In the genomic region with DNA sequence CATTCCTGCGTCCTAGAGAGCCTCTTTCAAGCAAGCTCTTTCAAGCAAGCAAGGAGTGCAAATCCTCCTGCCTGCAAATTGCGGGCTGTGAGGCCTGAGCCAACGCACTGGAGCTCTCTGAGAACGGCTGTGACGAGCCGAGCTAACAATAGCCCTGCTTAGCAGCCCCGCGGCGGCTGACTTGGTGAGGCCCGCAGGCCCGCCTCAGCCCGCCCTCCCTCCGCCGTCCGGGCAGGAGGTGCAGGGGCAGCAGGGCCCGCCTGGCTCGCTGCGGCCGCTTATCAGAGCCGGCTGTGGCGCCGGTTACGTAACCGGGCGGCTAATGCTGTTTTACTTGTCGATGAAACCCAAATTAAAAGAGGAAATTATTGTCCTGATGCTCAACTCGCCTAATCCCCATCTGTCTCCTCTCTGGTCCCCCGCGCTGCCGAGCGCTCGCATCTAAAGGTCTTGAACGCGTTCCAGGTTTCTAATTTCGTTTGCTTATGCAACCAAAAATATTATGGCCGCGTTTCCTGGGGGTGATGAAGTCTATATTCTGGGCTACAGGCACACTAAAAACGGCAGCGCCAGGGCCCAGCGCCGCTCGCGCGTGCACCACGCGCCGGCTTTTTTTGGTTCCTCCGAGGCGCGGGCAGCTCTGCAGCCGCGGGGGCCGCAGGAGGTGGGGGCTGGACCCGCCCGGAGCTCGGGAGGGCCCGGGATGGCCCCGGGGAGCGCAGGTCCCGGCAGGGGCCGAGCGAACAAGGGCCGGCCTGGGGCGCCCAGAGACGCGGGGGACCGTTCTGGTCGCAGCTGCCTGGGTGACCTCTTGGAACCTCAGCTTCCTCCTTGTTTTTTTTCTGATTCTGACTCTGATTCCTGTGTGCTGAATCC, we compare ENCODE assay signal across 1 cellular context.
TF ChIP-seq lines count a peak whose summit lies in the region.

No MANE protein-coding gene starts in this region.

TF ChIP-seq in HEK293, 187 proteins besides CTCF, POLR2A, EP300 and RAD21 (continued from another document and continues in another):
- TF ChIP-seq, protein P1, sequence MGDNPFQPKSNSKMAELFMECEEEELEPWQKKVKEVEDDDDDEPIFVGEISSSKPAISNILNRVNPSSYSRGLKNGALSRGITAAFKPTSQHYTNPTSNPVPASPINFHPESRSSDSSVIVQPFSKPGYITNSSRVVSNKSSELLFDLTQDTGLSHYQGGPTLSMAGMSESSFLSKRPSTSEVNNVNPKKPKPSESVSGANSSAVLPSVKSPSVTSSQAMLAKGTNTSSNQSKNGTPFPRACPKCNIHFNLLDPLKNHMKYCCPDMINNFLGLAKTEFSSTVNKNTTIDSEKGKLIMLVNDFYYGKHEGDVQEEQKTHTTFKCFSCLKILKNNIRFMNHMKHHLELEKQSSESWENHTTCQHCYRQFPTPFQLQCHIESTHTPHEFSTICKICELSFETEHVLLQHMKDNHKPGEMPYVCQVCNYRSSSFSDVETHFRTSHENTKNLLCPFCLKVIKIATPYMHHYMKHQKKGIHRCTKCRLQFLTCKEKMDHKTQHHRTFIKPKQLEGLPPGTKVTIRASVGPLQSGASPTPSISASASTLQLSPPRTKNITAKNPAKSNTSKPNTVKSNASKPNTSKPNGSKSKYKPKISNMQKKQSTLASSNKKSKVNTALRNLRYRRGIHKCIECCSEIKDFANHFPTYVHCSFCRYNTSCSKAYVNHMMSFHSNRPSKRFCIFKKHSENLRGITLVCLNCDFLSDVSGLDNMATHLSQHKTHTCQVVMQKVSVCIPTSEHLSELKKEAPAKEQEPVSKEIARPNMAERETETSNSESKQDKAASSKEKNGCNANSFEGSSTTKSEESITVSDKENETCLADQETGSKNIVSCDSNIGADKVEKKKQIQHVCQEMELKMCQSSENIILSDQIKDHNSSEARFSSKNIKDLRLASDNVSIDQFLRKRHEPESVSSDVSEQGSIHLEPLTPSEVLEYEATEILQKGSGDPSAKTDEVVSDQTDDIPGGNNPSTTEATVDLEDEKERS (tag by site-specific recombination; IDR thresholded peaks at IDR 0.05): no peak
- no peak for TF ChIP-seq HOXD13 (CRISPR knock-in tag; IDR thresholded peaks at IDR 0.05; ENCODE audit: borderline replicate concordance)
- no peak for TF ChIP-seq TRIM28 (IDR thresholded peaks at IDR 0.05; ENCODE audit: borderline replicate concordance, low read length)
- no peak for TF ChIP-seq OSR2 (tag by site-specific recombination; IDR thresholded peaks at IDR 0.05)
- 0 out of 2 replicates have a peak, but pooled peaks have one; percentile 37 for TF ChIP-seq KLF10 (tag by site-specific recombination; IDR thresholded peaks at IDR 0.05)
- no peak for TF ChIP-seq ZNF169 (tag by site-specific recombination; IDR thresholded peaks at IDR 0.05)
- peak; percentile 31; the same call in 1 of the 2 replicates for TF ChIP-seq KLF17 (tag by site-specific recombination; IDR thresholded peaks at IDR 0.05)
- TF ChIP-seq, protein P2, sequence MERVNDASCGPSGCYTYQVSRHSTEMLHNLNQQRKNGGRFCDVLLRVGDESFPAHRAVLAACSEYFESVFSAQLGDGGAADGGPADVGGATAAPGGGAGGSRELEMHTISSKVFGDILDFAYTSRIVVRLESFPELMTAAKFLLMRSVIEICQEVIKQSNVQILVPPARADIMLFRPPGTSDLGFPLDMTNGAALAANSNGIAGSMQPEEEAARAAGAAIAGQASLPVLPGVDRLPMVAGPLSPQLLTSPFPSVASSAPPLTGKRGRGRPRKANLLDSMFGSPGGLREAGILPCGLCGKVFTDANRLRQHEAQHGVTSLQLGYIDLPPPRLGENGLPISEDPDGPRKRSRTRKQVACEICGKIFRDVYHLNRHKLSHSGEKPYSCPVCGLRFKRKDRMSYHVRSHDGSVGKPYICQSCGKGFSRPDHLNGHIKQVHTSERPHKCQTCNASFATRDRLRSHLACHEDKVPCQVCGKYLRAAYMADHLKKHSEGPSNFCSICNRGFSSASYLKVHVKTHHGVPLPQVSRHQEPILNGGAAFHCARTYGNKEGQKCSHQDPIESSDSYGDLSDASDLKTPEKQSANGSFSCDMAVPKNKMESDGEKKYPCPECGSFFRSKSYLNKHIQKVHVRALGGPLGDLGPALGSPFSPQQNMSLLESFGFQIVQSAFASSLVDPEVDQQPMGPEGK (tag by site-specific recombination; IDR thresholded peaks at IDR 0.05): no peak; the same call in 1 of the 2 replicates
- no peak for TF ChIP-seq ZNF211 (tag by site-specific recombination; IDR thresholded peaks at IDR 0.05; ENCODE audit: low read depth)
- TF ChIP-seq ZNF585B (tag by site-specific recombination; IDR thresholded peaks at IDR 0.05): no peak
- peak; percentile 30; the same call in 1 of the 2 replicates for TF ChIP-seq ZNF362 (tag by site-specific recombination; IDR thresholded peaks at IDR 0.05)
- TF ChIP-seq SP3 (tag by site-specific recombination; IDR thresholded peaks at IDR 0.05): 0 out of 2 replicates have a peak, but pooled peaks have one; percentile 38
- TF ChIP-seq ZNF266 (tag by site-specific recombination; IDR thresholded peaks at IDR 0.05; ENCODE audit: low read depth): no peak
- TF ChIP-seq, protein P3, sequence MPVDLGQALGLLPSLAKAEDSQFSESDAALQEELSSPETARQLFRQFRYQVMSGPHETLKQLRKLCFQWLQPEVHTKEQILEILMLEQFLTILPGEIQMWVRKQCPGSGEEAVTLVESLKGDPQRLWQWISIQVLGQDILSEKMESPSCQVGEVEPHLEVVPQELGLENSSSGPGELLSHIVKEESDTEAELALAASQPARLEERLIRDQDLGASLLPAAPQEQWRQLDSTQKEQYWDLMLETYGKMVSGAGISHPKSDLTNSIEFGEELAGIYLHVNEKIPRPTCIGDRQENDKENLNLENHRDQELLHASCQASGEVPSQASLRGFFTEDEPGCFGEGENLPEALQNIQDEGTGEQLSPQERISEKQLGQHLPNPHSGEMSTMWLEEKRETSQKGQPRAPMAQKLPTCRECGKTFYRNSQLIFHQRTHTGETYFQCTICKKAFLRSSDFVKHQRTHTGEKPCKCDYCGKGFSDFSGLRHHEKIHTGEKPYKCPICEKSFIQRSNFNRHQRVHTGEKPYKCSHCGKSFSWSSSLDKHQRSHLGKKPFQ (tag by site-specific recombination; IDR thresholded peaks at IDR 0.05): no peak
- TF ChIP-seq ZNF514 (tag by site-specific recombination; IDR thresholded peaks at IDR 0.05): no peak
- no peak for TF ChIP-seq EGR2 (tag by site-specific recombination; IDR thresholded peaks at IDR 0.05; ENCODE audit: low read depth)
- TF ChIP-seq ZBTB1 (tag by site-specific recombination; IDR thresholded peaks at IDR 0.05): no peak
- peak; percentile 68 for TF ChIP-seq SP7 (tag by site-specific recombination; IDR thresholded peaks at IDR 0.05)
- peak; percentile 65 for TF ChIP-seq ZNF660 (tag by site-specific recombination; IDR thresholded peaks at IDR 0.05)
- TF ChIP-seq ZNF473 (tag by site-specific recombination; IDR thresholded peaks at IDR 0.05): no peak
- TF ChIP-seq ZNF521 (tag by site-specific recombination; IDR thresholded peaks at IDR 0.05): no peak
- no peak for TF ChIP-seq KLF16 (tag by site-specific recombination; IDR thresholded peaks at IDR 0.05)
- 0 out of 2 replicates have a peak, but pooled peaks have one; percentile 31 for TF ChIP-seq ZNF10 (tag by site-specific recombination; IDR thresholded peaks at IDR 0.05)
- TF ChIP-seq ZNF621 (tag by site-specific recombination; IDR thresholded peaks at IDR 0.05): no peak
- no peak for TF ChIP-seq ZNF248 (tag by site-specific recombination; IDR thresholded peaks at IDR 0.05)
- TF ChIP-seq ZBTB7A (tag by site-specific recombination; IDR thresholded peaks at IDR 0.05; ENCODE audit: low read depth): no peak
- no peak for TF ChIP-seq ZNF792 (tag by site-specific recombination; IDR thresholded peaks at IDR 0.05)
- peak; percentile 32; the same call in 1 of the 2 replicates for TF ChIP-seq YY1 (tag by site-specific recombination; IDR thresholded peaks at IDR 0.05)
- TF ChIP-seq KLF8 (tag by site-specific recombination; IDR thresholded peaks at IDR 0.05): 0 out of 2 replicates have a peak, but pooled peaks have one; percentile 44
- no peak for TF ChIP-seq ATF2 (tag by site-specific recombination; IDR thresholded peaks at IDR 0.05; ENCODE audit: low read depth)
- TF ChIP-seq, protein P4, sequence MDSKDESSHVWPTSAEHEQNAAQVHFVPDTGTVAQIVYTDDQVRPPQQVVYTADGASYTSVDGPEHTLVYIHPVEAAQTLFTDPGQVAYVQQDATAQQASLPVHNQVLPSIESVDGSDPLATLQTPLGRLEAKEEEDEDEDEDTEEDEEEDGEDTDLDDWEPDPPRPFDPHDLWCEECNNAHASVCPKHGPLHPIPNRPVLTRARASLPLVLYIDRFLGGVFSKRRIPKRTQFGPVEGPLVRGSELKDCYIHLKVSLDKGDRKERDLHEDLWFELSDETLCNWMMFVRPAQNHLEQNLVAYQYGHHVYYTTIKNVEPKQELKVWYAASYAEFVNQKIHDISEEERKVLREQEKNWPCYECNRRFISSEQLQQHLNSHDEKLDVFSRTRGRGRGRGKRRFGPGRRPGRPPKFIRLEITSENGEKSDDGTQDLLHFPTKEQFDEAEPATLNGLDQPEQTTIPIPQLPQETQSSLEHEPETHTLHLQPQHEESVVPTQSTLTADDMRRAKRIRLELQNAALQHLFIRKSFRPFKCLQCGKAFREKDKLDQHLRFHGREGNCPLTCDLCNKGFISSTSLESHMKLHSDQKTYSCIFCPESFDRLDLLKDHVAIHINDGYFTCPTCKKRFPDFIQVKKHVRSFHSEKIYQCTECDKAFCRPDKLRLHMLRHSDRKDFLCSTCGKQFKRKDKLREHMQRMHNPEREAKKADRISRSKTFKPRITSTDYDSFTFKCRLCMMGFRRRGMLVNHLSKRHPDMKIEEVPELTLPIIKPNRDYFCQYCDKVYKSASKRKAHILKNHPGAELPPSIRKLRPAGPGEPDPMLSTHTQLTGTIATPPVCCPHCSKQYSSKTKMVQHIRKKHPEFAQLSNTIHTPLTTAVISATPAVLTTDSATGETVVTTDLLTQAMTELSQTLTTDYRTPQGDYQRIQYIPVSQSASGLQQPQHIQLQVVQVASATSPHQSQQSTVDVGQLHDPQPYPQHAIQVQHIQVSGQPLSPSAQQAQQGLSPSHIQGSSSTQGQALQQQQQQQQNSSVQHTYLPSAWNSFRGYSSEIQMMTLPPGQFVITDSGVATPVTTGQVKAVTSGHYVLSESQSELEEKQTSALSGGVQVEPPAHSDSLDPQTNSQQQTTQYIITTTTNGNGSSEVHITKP (tag by site-specific recombination; IDR thresholded peaks at IDR 0.05): peak; percentile 97
- no peak for TF ChIP-seq ZNF423 (tag by site-specific recombination; IDR thresholded peaks at IDR 0.05)
- TF ChIP-seq ZNF426 (tag by site-specific recombination; IDR thresholded peaks at IDR 0.05): no peak
- no peak for TF ChIP-seq ZNF704 (tag by site-specific recombination; IDR thresholded peaks at IDR 0.05)
- no peak for TF ChIP-seq ZNF626 (tag by site-specific recombination; IDR thresholded peaks at IDR 0.05)
- TF ChIP-seq ZNF311 (tag by site-specific recombination; IDR thresholded peaks at IDR 0.05; ENCODE audit: borderline replicate concordance): no peak
- TF ChIP-seq ZNF148 (tag by site-specific recombination; IDR thresholded peaks at IDR 0.05; ENCODE audit: borderline replicate concordance): no peak
- peak; percentile 40; the same call in 1 of the 2 replicates for TF ChIP-seq ZEB2 (tag by site-specific recombination; IDR thresholded peaks at IDR 0.05)
- peak; percentile 3; the same call in 1 of the 2 replicates for TF ChIP-seq ZNF600 (tag by site-specific recombination; IDR thresholded peaks at IDR 0.05)
